Comparison of ENCODE assay signal across 11 cellular contexts in the genomic region with DNA sequence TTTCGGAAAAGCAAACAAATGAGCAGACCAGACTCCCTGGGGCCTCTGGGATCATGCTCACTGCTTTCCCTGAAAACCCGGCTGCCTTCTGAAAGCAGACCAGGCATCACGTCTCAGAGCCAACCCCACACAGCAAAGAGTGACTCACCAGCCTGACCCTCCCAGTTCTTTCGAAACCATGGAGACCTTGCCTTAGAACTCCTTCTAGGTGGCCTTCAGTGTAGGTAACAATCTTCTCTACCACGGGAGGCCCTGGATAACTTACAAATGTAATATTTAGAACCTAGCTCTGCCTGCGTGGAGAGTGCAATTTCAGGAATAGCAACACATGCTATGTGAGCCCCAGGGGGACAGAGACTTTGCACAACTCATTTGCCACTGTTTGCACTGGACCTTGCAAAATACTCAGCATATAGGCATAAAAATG.
DNase-seq lines count a peak whose midpoint lies in the region; ATAC-seq, FAIRE-seq and TF ChIP-seq lines count a peak whose summit lies in the region.
"Had no signal": no experiment of that assay in that cellular context is flagged by ENCODE, and none has a peak within 500 bp of the region (broad histone marks: within the 10 kb centered on the region; RNA-seq: fewer than 3 reads in every experiment).

No MANE protein-coding gene starts in this region.

- ATAC-seq in foreskin keratinocyte (peak; percentile 64), HG03571 (IDR thresholded peaks at IDR 0.05; ENCODE audit: unreplicated experiment) (no peak), HG03175 (IDR thresholded peaks at IDR 0.05; ENCODE audit: unreplicated experiment) (no peak), HG03439 (IDR thresholded peaks at IDR 0.05; ENCODE audit: unreplicated experiment) (no peak)
- ATAC-seq: lower lobe of right lung had no signal

- H3K9me3 ChIP-seq in SJSA1 (replicated peaks), result no peaks in the 10 kb centered on the region
- H3K9me3 ChIP-seq: lower lobe of right lung had no signal

- FAIRE-seq in H54 (lab: Jason Lieb, UNC), result no peak

- H3K4me1 ChIP-seq in SJSA1 (replicated peaks), result peaks cover 15% of the 10 kb centered on the region
- peaks cover 10% of the 10 kb centered on the region for H3K4me1 ChIP-seq in foreskin keratinocyte
- H3K4me1 ChIP-seq: lower lobe of right lung had no signal

- H3K4me3 ChIP-seq in SJSA1, result no peak overlapping the region
- H3K4me3 ChIP-seq: lower lobe of right lung had no signal

- DNase-seq in A172 (ENCODE audit: low spot score), result peak; percentile 59
- DNase-seq in H54 (ENCODE audit: insufficient read length, low spot score), result peak; percentile 32
- peak; percentile 63 to 72 for DNase-seq in SJSA1 (ENCODE audit: low read depth in 1 of 2, low spot score in 2 of 2)
- peak; percentile 31 to 44 for DNase-seq in foreskin keratinocyte
- DNase-seq in NCI-H774 (lab: John Stamatoyannopoulos, UW), result no peak
- DNase-seq: aorta, lower lobe of right lung, NCI-H510A had no signal

- H3K36me3 ChIP-seq in SJSA1, result no peaks in the 10 kb centered on the region
- H3K36me3 ChIP-seq: lower lobe of right lung had no signal

- H3K27me3 ChIP-seq in SJSA1 (replicated peaks) (no peaks in the 10 kb centered on the region), foreskin keratinocyte (no peaks in the 10 kb centered on the region)

- no peak for TF ChIP-seq POLR2A in H54 (IDR thresholded peaks at IDR 0.05; ENCODE audit: low read depth, low read length)

- no peak for TF ChIP-seq CTCF in foreskin keratinocyte (conservative IDR thresholded peaks at IDR 0.05)

- H3K27ac ChIP-seq in SJSA1 (no peak overlapping the region), foreskin keratinocyte (no peak overlapping the region)
- H3K27ac ChIP-seq: lower lobe of right lung had no signal
